In the genomic region with DNA sequence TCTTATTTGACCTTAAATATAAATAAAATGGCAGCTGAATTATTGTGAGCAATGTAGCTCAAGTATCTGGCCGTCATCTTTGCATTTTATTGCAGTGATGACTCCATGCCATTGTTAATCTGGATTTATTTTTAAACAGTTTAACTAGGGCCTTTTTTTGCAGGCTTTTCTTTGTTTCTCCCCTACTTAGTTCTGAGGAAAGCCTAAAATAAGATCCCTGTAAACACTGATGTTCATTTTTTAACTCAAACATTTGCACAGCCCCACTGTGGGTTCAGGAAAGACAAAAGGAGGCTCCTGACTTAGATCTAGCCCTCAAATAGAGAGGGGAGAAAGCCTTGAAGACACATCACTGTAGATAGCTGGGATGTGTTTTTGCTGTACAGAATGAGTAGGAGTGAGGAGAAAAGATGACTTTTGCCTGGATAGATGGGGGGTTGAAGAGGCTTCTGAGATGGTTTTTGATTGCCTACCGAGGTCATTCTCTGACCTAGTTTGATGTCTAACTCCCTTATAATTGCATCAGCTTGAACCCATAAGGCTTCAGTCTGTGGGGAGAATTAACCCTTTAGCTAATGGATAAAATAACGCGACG, we compare ENCODE assay signal across 16 cellular contexts.
DNase-seq lines count a peak whose midpoint lies in the region; ATAC-seq and TF ChIP-seq lines count a peak whose summit lies in the region.
"Had no signal": no experiment of that assay in that cellular context is flagged by ENCODE, and none has a peak within 500 bp of the region (broad histone marks: within the 10 kb centered on the region; RNA-seq: fewer than 3 reads in every experiment).

No MANE protein-coding gene starts in this region.

- peaks cover 52% of the 10 kb centered on the region for H3K79me2 ChIP-seq in parathyroid adenoma

- H3K4me1 ChIP-seq in heart left ventricle (peaks cover 6 to 56% (median 34%) of the 10 kb centered on the region in 12 donors), right atrium auricular region (peaks cover 0 to 29% of the 10 kb centered on the region in 2 donors), parathyroid adenoma (peaks cover 28% of the 10 kb centered on the region), uterus (peaks cover 7 to 15% of the 10 kb centered on the region in 2 donors)
- H3K4me1 ChIP-seq: A549 had no signal

- H3K9me3 ChIP-seq in heart left ventricle (no peaks in the 10 kb centered on the region), right atrium auricular region (no peaks in the 10 kb centered on the region), parathyroid adenoma (ENCODE audit: control insufficient read depth, low read length) (no peaks in the 10 kb centered on the region), uterus (no peaks in the 10 kb centered on the region)
- H3K9me3 ChIP-seq: A549, SJCRH30 had no signal

- H2AFZ ChIP-seq in parathyroid adenoma = no peak overlapping the region

- intact Hi-C loops in heart left ventricle (cut with DNase I) (loop anchor here in 5 of 10 donors (5.0 to 10.0 kb wide), 5 partner anchors 54 to 252 kb away; no protein-coding TSS in a partner anchor), Right ventricle myocardium inferior (cut with DNase I) (loop anchor here (5.0 kb wide), 2 partner anchors 47 to 252 kb away; no protein-coding TSS in a partner anchor), uterus (cut with DNase I; ENCODE audit: low total_unique reads) (no loop called here), lower leg skin (cut with DNase I; ENCODE audit: low total_unique reads) (no loop called here)

- TF ChIP-seq CTCF in heart left ventricle (IDR thresholded peaks at IDR 0.05) = no peak
- TF ChIP-seq CTCF in right atrium auricular region (IDR thresholded peaks at IDR 0.05) = no peak
- TF ChIP-seq CTCF in parathyroid adenoma (IDR thresholded peaks at IDR 0.05) = no peak
- no peak for TF ChIP-seq CTCF in uterus (IDR thresholded peaks at IDR 0.05)
- no peak for TF ChIP-seq CTCF in lower leg skin (IDR thresholded peaks at IDR 0.05)

- H3K27me3 ChIP-seq in heart left ventricle (no peaks in the 10 kb centered on the region), right atrium auricular region (no peaks in the 10 kb centered on the region), parathyroid adenoma (ENCODE audit: control insufficient read depth, insufficient read depth, low read length) (no peaks in the 10 kb centered on the region), uterus (no peaks in the 10 kb centered on the region)
- H3K27me3 ChIP-seq: SJCRH30 had no signal

- H3K27ac ChIP-seq in heart left ventricle (peak overlapping the region; percentile 14 to 73 (median 56)), right atrium auricular region (peak overlapping the region; percentile 49 to 57), parathyroid adenoma (peak overlapping the region; percentile 55), uterus (peak overlapping the region; percentile 64 to 80)
- H3K27ac ChIP-seq: A549, SJCRH30 had no signal

- 60 to 67% (median 65%) methylated on average over 5 of the region's 5 CpGs for WGBS in heart left ventricle, 4 donors
- 62 to 67% methylated on average over 5 of the region's 5 CpGs for WGBS in lower leg skin, 2 donors

- H3K9ac ChIP-seq in parathyroid adenoma = no peak overlapping the region

- ATAC-seq in heart left ventricle (no peak), Right ventricle myocardium inferior (no peak), HG03175 (IDR thresholded peaks at IDR 0.05; ENCODE audit: unreplicated experiment) (no peak)
- ATAC-seq: activated T-helper 17 cell treated with anti-CD3 and anti-CD28 coated beads, Interleukin-2, amount 50 U/mL, for 72 hours; GM12878; stimulated activated memory B cell treated with anti-CD40 and anti-IgM and Interleukin-4, amounts not matched to agents 10 μg/mL and 1 μg/mL and 100 μg/mL, for 72 hours had no signal

- DNase-seq in heart left ventricle = no peak
- no peak for DNase-seq in Right ventricle myocardium inferior (ENCODE audit: missing footprints)
- no peak for DNase-seq in right atrium auricular region (ENCODE audit: low spot score)
- no peak for DNase-seq in uterus
- DNase-seq in lower leg skin (ENCODE audit: low spot score in 2 of 2) = no peak
- DNase-seq in stimulated activated CD4-positive, alpha-beta T cell treated with anti-CD3 and anti-CD28 coated beads, Interleukin-4, amount 100 ng/mL, for 24 hours = no peak
- DNase-seq: activated CD4-positive, alpha-beta T cell treated with anti-CD3 and anti-CD28 coated beads for 48 hours; central memory CD4-positive, alpha-beta T cell; stimulated activated CD4-positive, alpha-beta T cell treated with anti-CD3 and anti-CD28 coated beads, Interleukin-15, amount 100 ng/mL, for 24 hours had no signal

- TF ChIP-seq POLR2A in heart left ventricle (IDR thresholded peaks at IDR 0.05) (no peak), uterus (IDR thresholded peaks at IDR 0.05) (no peak), lower leg skin (IDR thresholded peaks at IDR 0.05) (no peak)

- H3K4me3 ChIP-seq in heart left ventricle (no peak overlapping the region), right atrium auricular region (no peak overlapping the region), parathyroid adenoma (ENCODE audit: low read depth, low read length) (no peak overlapping the region), uterus (no peak overlapping the region), lower leg skin (ENCODE audit: low read depth, poor library complexity, severe bottlenecking) (no peak overlapping the region)
- H3K4me3 ChIP-seq: A549, GM12878, SJCRH30 had no signal

- H3K36me3 ChIP-seq in heart left ventricle = peaks cover 0 to 2% (median 0%) of the 10 kb centered on the region in 9 donors
- no peaks in the 10 kb centered on the region for H3K36me3 ChIP-seq in right atrium auricular region
- no peaks in the 10 kb centered on the region for H3K36me3 ChIP-seq in parathyroid adenoma (ENCODE audit: control insufficient read depth, insufficient read depth, low read length)
- no peaks in the 10 kb centered on the region for H3K36me3 ChIP-seq in uterus
- H3K36me3 ChIP-seq: SJCRH30 had no signal

- H3K4me2 ChIP-seq in parathyroid adenoma (ENCODE audit: low read length) = peak overlapping the region; percentile 44
- H3K4me2 ChIP-seq: A549 had no signal
